In the genomic region with DNA sequence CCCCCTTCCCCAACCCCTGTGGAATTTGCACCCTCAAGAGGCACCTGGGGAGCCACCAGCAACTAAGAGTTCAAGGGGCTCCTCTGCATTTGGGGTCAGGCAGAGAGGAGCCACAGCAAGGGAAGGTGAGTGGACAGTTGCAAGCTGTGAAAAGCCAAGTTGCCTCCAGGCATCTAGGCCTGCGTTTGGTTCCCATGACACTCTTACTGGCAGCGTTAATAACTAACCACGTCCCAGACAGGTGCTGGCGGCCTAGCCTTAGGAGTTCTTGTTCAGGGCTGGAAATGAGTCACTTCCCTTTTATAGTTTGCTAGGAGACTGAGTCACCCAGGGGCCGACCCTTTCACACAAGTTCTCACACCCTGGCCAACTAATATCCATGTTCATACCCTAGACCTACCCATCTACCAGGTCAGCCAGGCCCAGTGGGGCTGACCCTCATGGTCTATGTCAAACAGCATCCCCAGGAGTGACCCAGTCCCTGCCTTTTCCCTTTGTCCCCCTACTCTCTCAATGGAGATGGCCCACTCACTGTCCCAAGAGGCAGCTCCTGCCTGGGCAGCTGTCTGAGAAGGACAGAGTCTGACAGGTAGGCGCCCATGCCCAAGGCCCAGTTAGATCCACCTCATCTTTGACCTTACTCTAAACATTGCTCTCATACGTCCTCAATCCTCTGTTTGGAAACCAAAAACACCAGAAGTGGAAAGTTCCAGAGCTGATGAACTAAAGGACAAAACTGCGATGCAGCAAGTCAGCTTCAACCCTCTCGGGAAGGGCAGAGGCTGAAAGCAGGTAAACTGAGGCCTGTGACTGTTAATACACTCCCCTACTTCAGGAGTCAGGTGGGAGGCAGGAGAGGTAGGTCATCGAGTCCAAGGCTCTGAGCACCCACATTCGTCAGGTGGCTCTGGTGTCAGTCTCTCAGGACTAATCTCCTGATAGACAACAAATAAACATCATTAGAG, we compare ENCODE assay signal across 8 cellular contexts.
DNase-seq lines count a peak whose midpoint lies in the region; ATAC-seq and TF ChIP-seq lines count a peak whose summit lies in the region.

No MANE protein-coding gene starts in this region.

- no peak overlapping the region for H3K4me3 Mint-ChIP-seq in progenitor cell of endocrine pancreas (ENCODE audit: low read depth)
- no peak overlapping the region for H3K4me3 Mint-ChIP-seq in glutamatergic neuron (ENCODE audit: unreplicated experiment)
- H3K4me3 Mint-ChIP-seq in nephron progenitor cell, result no peak overlapping the region

- no peak for TF ChIP-seq POLR2A in Peyer's patch (IDR thresholded peaks at IDR 0.05)

- H3K9me3 Mint-ChIP-seq in progenitor cell of endocrine pancreas (ENCODE audit: low read depth) (peaks cover 11% of the 10 kb centered on the region), glutamatergic neuron (ENCODE audit: unreplicated experiment) (peaks cover 12% of the 10 kb centered on the region), nephron progenitor cell (peaks cover 25% of the 10 kb centered on the region)

- H3K4me1 ChIP-seq in Peyer's patch, result peaks cover 0 to 42% (median 6%) of the 10 kb centered on the region in 4 donors

- H3K27me3 Mint-ChIP-seq in progenitor cell of endocrine pancreas (no peaks in the 10 kb centered on the region), glutamatergic neuron (ENCODE audit: unreplicated experiment) (peaks cover 8% of the 10 kb centered on the region), nephron progenitor cell (ENCODE audit: low read depth, poor library complexity) (peaks cover 15% of the 10 kb centered on the region)

- H3K36me3 Mint-ChIP-seq in progenitor cell of endocrine pancreas (ENCODE audit: insufficient read depth) (peaks cover 32% of the 10 kb centered on the region), glutamatergic neuron (ENCODE audit: unreplicated experiment) (peaks cover 17% of the 10 kb centered on the region), nephron progenitor cell (ENCODE audit: low read depth) (peaks cover 21% of the 10 kb centered on the region)

- H3K9me3 ChIP-seq in Peyer's patch, result peaks cover 0 to 17% (median 0%) of the 10 kb centered on the region in 4 donors

- peaks cover 24% of the 10 kb centered on the region for H3K4me1 Mint-ChIP-seq in progenitor cell of endocrine pancreas (ENCODE audit: low read depth)
- H3K4me1 Mint-ChIP-seq in glutamatergic neuron (ENCODE audit: low read depth, unreplicated experiment), result no peaks in the 10 kb centered on the region
- H3K4me1 Mint-ChIP-seq in nephron progenitor cell, result peaks cover 52% of the 10 kb centered on the region

- H3K27ac Mint-ChIP-seq in progenitor cell of endocrine pancreas (peak overlapping the region; percentile 91), glutamatergic neuron (ENCODE audit: unreplicated experiment) (no peak overlapping the region), nephron progenitor cell (no peak overlapping the region)

- no peaks in the 10 kb centered on the region for H3K27me3 ChIP-seq in Peyer's patch

- TF ChIP-seq CTCF in Peyer's patch (IDR thresholded peaks at IDR 0.05) (no peak), progenitor cell of endocrine pancreas (IDR thresholded peaks at IDR 0.05; ENCODE audit: unreplicated experiment) (no peak), glutamatergic neuron (IDR thresholded peaks at IDR 0.05; ENCODE audit: partially characterized antibody, unreplicated experiment) (no peak), nephron progenitor cell (IDR thresholded peaks at IDR 0.05) (no peak)

- DNase-seq in Daoy (ENCODE audit: low read depth) (peak; percentile 97), Peyer's patch (peak in 2 of 3 donors; percentile 81 to 89), dermis blood vessel endothelial cell (peak; percentile 99), progenitor cell of endocrine pancreas (ENCODE audit: low spot score, unreplicated experiment) (no peak), glutamatergic neuron (no peak), nephron progenitor cell (no peak)

- H3K27ac ChIP-seq in Peyer's patch, result peak overlapping the region in 3 of 4 donors; percentile 54 to 85 (median 54)

- ATAC-seq in GM19324 (IDR thresholded peaks at IDR 0.05; ENCODE audit: low FRiP score, unreplicated experiment) (peak; percentile 46), HG03280 (IDR thresholded peaks at IDR 0.05; ENCODE audit: unreplicated experiment) (peak; percentile 44)

- H3K36me3 ChIP-seq in Peyer's patch, result peaks cover 0 to 6% (median 0%) of the 10 kb centered on the region in 3 donors

- H3K4me3 ChIP-seq in Peyer's patch, result no peak overlapping the region

Comparison
In these comparisons a context has a peak if more than half of its experiments do, and no peak if none do; other contexts are left out.
1. DNase-seq: peak in Daoy (single experiment), Peyer's patch (2 of 3) and dermis blood vessel endothelial cell (single experiment); none in progenitor cell of endocrine pancreas (single experiment), glutamatergic neuron (single experiment) and nephron progenitor cell (single experiment).